Comparison of ENCODE assay signal across 9 cellular contexts in the genomic region with DNA sequence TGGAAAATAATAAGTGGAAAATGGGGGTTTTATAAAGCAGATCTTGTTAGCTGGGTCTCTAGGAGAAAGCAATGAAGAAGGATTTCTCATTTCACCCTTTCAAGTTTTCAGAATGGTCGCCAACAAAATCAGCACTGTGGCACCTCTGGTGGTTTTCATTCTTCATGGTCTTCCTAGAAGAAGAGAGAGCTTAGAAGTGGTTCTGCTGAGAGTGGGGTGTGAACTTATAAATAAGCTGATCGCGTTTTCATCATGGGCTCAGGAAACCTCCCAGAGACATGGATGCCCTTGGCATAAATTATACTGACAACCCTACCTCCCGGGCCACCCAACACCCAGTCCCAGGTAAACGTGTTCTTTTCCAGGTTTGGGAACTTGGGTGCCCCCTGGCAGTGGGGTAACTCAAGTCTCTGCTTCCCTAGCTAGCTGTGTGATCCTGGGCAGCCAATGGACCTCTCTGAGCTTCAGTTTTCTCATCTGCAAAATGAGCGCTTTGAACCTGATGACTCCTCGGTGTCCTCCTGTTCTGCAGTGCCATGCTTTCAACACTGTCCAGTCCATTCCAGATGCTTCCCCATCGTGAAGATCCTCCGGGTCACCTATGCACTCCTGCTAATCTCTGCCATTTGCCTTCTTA.
DNase-seq lines count a peak whose midpoint lies in the region; ATAC-seq, FAIRE-seq and TF ChIP-seq lines count a peak whose summit lies in the region.
"Had no signal": no experiment of that assay in that cellular context is flagged by ENCODE, and none has a peak within 500 bp of the region (broad histone marks: within the 10 kb centered on the region; RNA-seq: fewer than 3 reads in every experiment).

No MANE protein-coding gene starts in this region.

- peaks cover 40% of the 10 kb centered on the region for H3K4me1 Mint-ChIP-seq in activated CD8-positive, alpha-beta T cell treated with anti-CD3 and anti-CD28 coated beads, Interleukin-2, amount 10 ng/mL, durations not matched to agents 7 days and 5 days (ENCODE audit: low read depth)
- H3K4me1 Mint-ChIP-seq in immature natural killer cell: peaks cover 12 to 26% of the 10 kb centered on the region in 2 donors

- in situ Hi-C loops in HepG2 (cut with HindIII; ENCODE audit: extremely low pct_ligation_motif_present, low pct_unique_long_range_greater_than_20kb): no loop called here

- intact Hi-C loops in HepG2 (cut with micrococcal nuclease; ENCODE audit: unreplicated experiment): no loop called here
- intact Hi-C loops in right lobe of liver (cut with DNase I): loop anchor here in 1 of 2 donors (10.0 kb wide), 1 partner anchor 63 kb away; no protein-coding TSS in a partner anchor

- no peaks in the 10 kb centered on the region for H3K4me1 ChIP-seq in HepG2 (ENCODE audit: insufficient read depth, low read length)
- no peaks in the 10 kb centered on the region for H3K4me1 ChIP-seq in right lobe of liver
- peaks cover 9% of the 10 kb centered on the region for H3K4me1 ChIP-seq in thymus (ENCODE audit: control insufficient read depth, insufficient read depth, low read length)

- TF ChIP-seq CTCF in HepG2 (CRISPR knock-in tag; IDR thresholded peaks at IDR 0.05) (no peak), right lobe of liver (IDR thresholded peaks at IDR 0.05) (no peak)

- no peak for DNase-seq in HepG2 (ENCODE audit: low spot score)
- DNase-seq in right lobe of liver: no peak
- no peak for DNase-seq in activated CD8-positive, alpha-beta T cell treated with anti-CD3 and anti-CD28 coated beads, Interleukin-2, amount 10 ng/mL, durations not matched to agents 7 days and 5 days
- peak in 1 of 3 donors; percentile 8 for DNase-seq in immature natural killer cell
- no peak for DNase-seq in D341Med (ENCODE audit: low spot score)
- DNase-seq in NCI-H146 (lab: John Stamatoyannopoulos, UW): no peak

- POLR2A ChIA-PET in HepG2 (lab: Yijun Ruan, JAX): no interaction called here
- POLR2A ChIA-PET in activated CD8-positive, alpha-beta T cell treated with anti-CD3 and anti-CD28 coated beads, Interleukin-2, amount 10 ng/mL, durations not matched to agents 7 days and 5 days (lab: Charles Lee): no interaction called here

- H3K4me3 ChIP-seq in HepG2 (replicated peaks in 1 of 3; ENCODE audit: insufficient read depth in 1 of 3, low read depth in 2 of 3, low read length in 3 of 3) (no peak overlapping the region), right lobe of liver (no peak overlapping the region), thymus (ENCODE audit: low read length) (peak overlapping the region; percentile 50)

- H3K9me3 Mint-ChIP-seq in activated CD8-positive, alpha-beta T cell treated with anti-CD3 and anti-CD28 coated beads, Interleukin-2, amount 10 ng/mL, durations not matched to agents 7 days and 5 days (ENCODE audit: insufficient read depth): no peaks in the 10 kb centered on the region
- H3K9me3 Mint-ChIP-seq in immature natural killer cell: no peaks in the 10 kb centered on the region

- no peaks in the 10 kb centered on the region for H3K79me2 ChIP-seq in HepG2 (ENCODE audit: insufficient read depth, low read length)

- WGBS in HepG2 (ENCODE audit: low lambda C conversion rate): 15% methylated on average over 9 of the region's 9 CpGs
- 25% methylated on average over 4 of the region's 9 CpGs for WGBS in right lobe of liver (ENCODE audit: insufficient coverage, low coverage, low lambda C conversion rate, missing lambda C conversion rate)
- 60% methylated on average over 9 of the region's 9 CpGs for WGBS in thymus

- CTCF ChIA-PET in HepG2 (lab: Yijun Ruan, JAX; ENCODE audit: low intra/inter-chr PET ratio, low total read pairs): no interaction called here
- CTCF ChIA-PET in activated CD8-positive, alpha-beta T cell treated with anti-CD3 and anti-CD28 coated beads, Interleukin-2, amount 10 ng/mL, durations not matched to agents 7 days and 5 days (lab: Charles Lee): interaction anchor here (0.6 to 3.0 kb wide), 20 partner anchors 9 to 261 kb away, joined by 3 to 19 read pairs (median 4); no protein-coding TSS in a partner anchor

- no peak overlapping the region for H3K27ac ChIP-seq in HepG2 (ENCODE audit: extremely low read length, insufficient read depth, low read length)
- H3K27ac ChIP-seq in right lobe of liver: no peak overlapping the region
- no peak overlapping the region for H3K27ac ChIP-seq in thymus (ENCODE audit: low read depth)

- no peak for FAIRE-seq in HepG2 (lab: Jason Lieb, UNC)

- BruUV-seq in HepG2 (replicated peaks; lab: Mats Ljungman, UMichigan): no TSS peak

- H3K27ac Mint-ChIP-seq in activated CD8-positive, alpha-beta T cell treated with anti-CD3 and anti-CD28 coated beads, Interleukin-2, amount 10 ng/mL, durations not matched to agents 7 days and 5 days: peak overlapping the region; percentile 91
- H3K27ac Mint-ChIP-seq in immature natural killer cell: no peak overlapping the region

- H3K9ac ChIP-seq in HepG2 (ENCODE audit: insufficient read depth, low read depth, low read length): no peak overlapping the region

- H3K9me3 ChIP-seq in HepG2 (ENCODE audit: low read length) (no peaks in the 10 kb centered on the region), right lobe of liver (no peaks in the 10 kb centered on the region), thymus (ENCODE audit: control insufficient read depth) (no peaks in the 10 kb centered on the region)

- TF ChIP-seq POLR2A in HepG2 (IDR thresholded peaks at IDR 0.05; ENCODE audit: insufficient read depth in 1 of 2, low read depth in 2 of 2, low read length in 2 of 2) (no peak), right lobe of liver (IDR thresholded peaks at IDR 0.05) (no peak)

- H3K4me2 ChIP-seq in HepG2 (ENCODE audit: low read depth, low read length): no peak overlapping the region

- peak overlapping the region; percentile 86 for H3K4me3 Mint-ChIP-seq in activated CD8-positive, alpha-beta T cell treated with anti-CD3 and anti-CD28 coated beads, Interleukin-2, amount 10 ng/mL, durations not matched to agents 7 days and 5 days
- peak overlapping the region; percentile 76 to 89 (median 84) for H3K4me3 Mint-ChIP-seq in immature natural killer cell

- H3K27me3 Mint-ChIP-seq in activated CD8-positive, alpha-beta T cell treated with anti-CD3 and anti-CD28 coated beads, Interleukin-2, amount 10 ng/mL, durations not matched to agents 7 days and 5 days (ENCODE audit: low read depth): peaks cover 23% of the 10 kb centered on the region
- peaks cover 3 to 14% (median 9%) of the 10 kb centered on the region in 3 donors for H3K27me3 Mint-ChIP-seq in immature natural killer cell (ENCODE audit: low read depth in 3 of 3)

- no peak overlapping the region for H2AFZ ChIP-seq in HepG2 (ENCODE audit: low read length)

- ATAC-seq in HepG2 (no peak), right lobe of liver (no peak), GM21786 (IDR thresholded peaks at IDR 0.05; ENCODE audit: unreplicated experiment) (no peak)
- peak; percentile 6 for ATAC-seq in activated CD8-positive, alpha-beta T cell treated with anti-CD3 and anti-CD28 coated beads, Interleukin-2, amount 10 ng/mL, durations not matched to agents 7 days and 5 days
- ATAC-seq: left lobe of liver had no signal

- no peaks in the 10 kb centered on the region for H3K36me3 ChIP-seq in HepG2 (replicated peaks in 1 of 2; ENCODE audit: control insufficient read depth in 1 of 2, insufficient read depth in 2 of 2, low read length in 2 of 2)
- H3K36me3 ChIP-seq in right lobe of liver: no peaks in the 10 kb centered on the region
- H3K36me3 ChIP-seq in thymus (ENCODE audit: control insufficient read depth, insufficient read depth): no peaks in the 10 kb centered on the region

- TF ChIP-seq EP300 in HepG2 (IDR thresholded peaks at IDR 0.05; ENCODE audit: low read depth in 2 of 2, low read length in 2 of 2): no peak
- no peak for TF ChIP-seq EP300 in HepG2 (CRISPR knock-in tag; IDR thresholded peaks at IDR 0.05; ENCODE audit: borderline replicate concordance)

- H4K20me1 ChIP-seq in HepG2 (ENCODE audit: insufficient read depth, low read length): no peaks in the 10 kb centered on the region

- H3K27me3 ChIP-seq in HepG2 (ENCODE audit: control insufficient read depth in 1 of 2, insufficient read depth in 2 of 2, low read length in 2 of 2) (peaks cover 2 to 46% of the 10 kb centered on the region in 2 experiments; a peak in 4 of 5 replicates), right lobe of liver (no peaks in the 10 kb centered on the region), thymus (ENCODE audit: control insufficient read depth, insufficient read depth) (peaks cover 4% of the 10 kb centered on the region)

- TF ChIP-seq RAD21 in HepG2 (CRISPR knock-in tag; IDR thresholded peaks at IDR 0.05): no peak

- peaks cover 4% of the 10 kb centered on the region for H3K36me3 Mint-ChIP-seq in activated CD8-positive, alpha-beta T cell treated with anti-CD3 and anti-CD28 coated beads, Interleukin-2, amount 10 ng/mL, durations not matched to agents 7 days and 5 days (ENCODE audit: low read depth)
- H3K36me3 Mint-ChIP-seq in immature natural killer cell: peaks cover 0 to 9% (median 4%) of the 10 kb centered on the region in 3 donors

TF ChIP-seq in HepG2, 621 proteins besides CTCF, POLR2A, EP300 and RAD21:
- TF ChIP-seq ZNF839 (CRISPR knock-in tag; IDR thresholded peaks at IDR 0.05; ENCODE audit: borderline replicate concordance) (no peak), ZBTB21 (CRISPR knock-in tag; IDR thresholded peaks at IDR 0.05) (no peak), IKZF4 (CRISPR knock-in tag; IDR thresholded peaks at IDR 0.05; ENCODE audit: borderline replicate concordance, low read depth, not compliant biosample characterization) (no peak), HNF4A (CRISPR knock-in tag; IDR thresholded peaks at IDR 0.05) (no peak), ZNF768 (CRISPR knock-in tag; IDR thresholded peaks at IDR 0.05) (0 out of 2 replicates have a peak, but pooled peaks have one; percentile 16), KLF15 (CRISPR knock-in tag; IDR thresholded peaks at IDR 0.05; ENCODE audit: borderline replicate concordance) (no peak), SP5 (CRISPR knock-in tag; IDR thresholded peaks at IDR 0.05; ENCODE audit: borderline replicate concordance, low read depth) (no peak), ZFP1 (CRISPR knock-in tag; IDR thresholded peaks at IDR 0.05) (no peak), ETV6 (CRISPR knock-in tag; conservative IDR thresholded peaks at IDR 0.05) (no peak)
TF ChIP-seq in HepG2: peak in this region for 1.
